In genomic region chrX:119008122-119008744, GRCh38 we compare ENCODE assay signal across 1 cellular context.
TF ChIP-seq lines count a peak whose summit lies in the region.

No MANE protein-coding gene starts in this region.

TF ChIP-seq in H1, 55 proteins besides CTCF, POLR2A, EP300 and RAD21 (continued from another document):
- TF ChIP-seq RBBP5 (IDR thresholded peaks at IDR 0.05; ENCODE audit: borderline replicate concordance, low read depth, low read length), result no peak
- no peak for TF ChIP-seq USF2 (IDR thresholded peaks at IDR 0.05; ENCODE audit: low read length)
- no peak for TF ChIP-seq RNF2 (IDR thresholded peaks at IDR 0.05; ENCODE audit: borderline replicate concordance, low read depth, low read length, missing control alignments, poor library complexity, severe bottlenecking)
